21 cellular contexts compared by ENCODE assay signal in the genomic region with DNA sequence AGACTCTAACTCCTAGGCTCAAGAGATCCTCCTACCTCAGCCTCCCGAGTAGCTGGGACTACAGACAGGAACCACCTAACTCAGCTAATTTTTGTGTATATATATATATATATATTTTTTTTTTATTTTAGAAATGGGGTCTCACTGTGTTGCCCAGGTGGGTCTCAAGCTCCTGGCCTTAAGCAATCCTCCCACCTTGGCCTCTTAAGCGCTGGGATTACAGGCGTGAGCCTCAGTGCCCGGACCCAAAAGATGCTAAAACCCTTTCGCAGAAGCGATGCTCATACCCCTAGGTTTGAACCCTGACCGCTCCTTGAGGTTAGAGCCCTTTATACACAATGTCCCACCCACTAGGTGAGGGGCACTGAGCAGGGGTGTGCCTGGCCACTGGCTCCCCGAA. TPM values are rescaled to one million over a fixed set of nuclear protein-coding genes. Genes with fewer than 3 reads are reported as not detected.
A peak's percentile ranks its signal among the peaks of the same experiment; 100 is the strongest.
DNase-seq lines count a peak whose midpoint lies in the region; TF ChIP-seq lines count a peak whose summit lies in the region.
"Had no signal": no experiment of that assay in that cellular context is flagged by ENCODE, and none has a peak within 500 bp of the region (broad histone marks: within the 10 kb centered on the region; RNA-seq: fewer than 3 reads in every experiment).

No MANE protein-coding gene starts in this region.

- no peak overlapping the region for H2AFZ ChIP-seq in hepatocyte
- H2AFZ ChIP-seq: neural progenitor cell had no signal

- WGBS in HUES64, result 96% methylated on average over 7 of the region's 8 CpGs
- 82% methylated on average over 8 of the region's 8 CpGs for WGBS in hepatocyte (ENCODE audit: low lambda C conversion rate, missing lambda C conversion rate)
- 94 to 95% methylated on average over 8 of the region's 8 CpGs for WGBS in sigmoid colon, 2 donors

- no peak for TF ChIP-seq EP300 in sigmoid colon (IDR thresholded peaks at IDR 0.05)

- H3K4me3 ChIP-seq in HUES64 (ENCODE audit: low read length), result peak overlapping the region; percentile 44; the same call in 1 of the 2 replicates
- H3K4me3 ChIP-seq in hepatocyte, result no peak overlapping the region
- H3K4me3 ChIP-seq in effector memory CD4-positive, alpha-beta T cell (ENCODE audit: insufficient read depth, low read depth, low read length, poor library complexity, severe bottlenecking), result no peak overlapping the region
- H3K4me3 ChIP-seq in sigmoid colon, result no peak overlapping the region
- H3K4me3 ChIP-seq: ascending aorta, spleen had no signal

- H3K9me3 Mint-ChIP-seq in progenitor cell of endocrine pancreas (ENCODE audit: low read depth), result no peaks in the 10 kb centered on the region
- H3K9me3 Mint-ChIP-seq: activated CD4-positive, alpha-beta T cell treated with anti-CD3 and anti-CD28 coated beads, Interleukin-2, amount 10 ng/mL, durations not matched to agents 24 days and 14 days; neural progenitor cell had no signal

- peaks cover 13% of the 10 kb centered on the region for H3K36me3 ChIP-seq in HUES64 (ENCODE audit: insufficient read depth, low read length)
- H3K36me3 ChIP-seq in hepatocyte (replicated peaks; ENCODE audit: insufficient read depth, low read depth), result no peaks in the 10 kb centered on the region
- H3K36me3 ChIP-seq in effector memory CD4-positive, alpha-beta T cell (ENCODE audit: control insufficient read depth, insufficient read depth, low read length), result no peaks in the 10 kb centered on the region
- no peaks in the 10 kb centered on the region for H3K36me3 ChIP-seq in sigmoid colon
- H3K36me3 ChIP-seq: ascending aorta, neural progenitor cell, spleen had no signal

- H3K27me3 Mint-ChIP-seq in progenitor cell of endocrine pancreas, result no peaks in the 10 kb centered on the region
- H3K27me3 Mint-ChIP-seq: activated naive CD8-positive, alpha-beta T cell had no signal

- H3K9me3 ChIP-seq in HUES64 (ENCODE audit: insufficient read depth, low read depth, low read length) (no peaks in the 10 kb centered on the region), hepatocyte (ENCODE audit: low read depth) (no peaks in the 10 kb centered on the region), sigmoid colon (no peaks in the 10 kb centered on the region)
- no peaks in the 10 kb centered on the region for H3K9me3 ChIP-seq in effector memory CD4-positive, alpha-beta T cell (ENCODE audit: control insufficient read depth, low read length)
- H3K9me3 ChIP-seq: ascending aorta, spleen had no signal

- peak overlapping the region; percentile 83 for H3K4me2 ChIP-seq in hepatocyte

- H3K9me2 ChIP-seq in hepatocyte (replicated peaks; ENCODE audit: insufficient read depth), result no peaks in the 10 kb centered on the region

- TF ChIP-seq POLR2A in sigmoid colon (IDR thresholded peaks at IDR 0.05), result no peak

- H4K20me1 ChIP-seq in hepatocyte (ENCODE audit: insufficient read depth, poor library complexity, severe bottlenecking), result no peaks in the 10 kb centered on the region

- H3K27ac ChIP-seq in HUES64 (ENCODE audit: low read depth, low read length), result peak overlapping the region; percentile 98; the same call in 1 of the 2 replicates
- H3K27ac ChIP-seq in hepatocyte, result peak overlapping the region; percentile 97
- no peak overlapping the region for H3K27ac ChIP-seq in effector memory CD4-positive, alpha-beta T cell (ENCODE audit: insufficient read depth, low read length, poor library complexity, severe bottlenecking)
- H3K27ac ChIP-seq in sigmoid colon, result no peak overlapping the region
- H3K27ac ChIP-seq: ascending aorta, HL-60, neural progenitor cell had no signal

- peak overlapping the region; percentile 97 for H3K27ac Mint-ChIP-seq in progenitor cell of endocrine pancreas
- H3K27ac Mint-ChIP-seq: activated CD4-positive, alpha-beta T cell treated with anti-CD3 and anti-CD28 coated beads, Interleukin-2, amount 10 ng/mL, durations not matched to agents 24 days and 14 days; activated CD8-positive, alpha-beta memory T cell treated with anti-CD3 and anti-CD28 coated beads, Interleukin-2, amount 10 ng/mL, durations not matched to agents 7 days and 5 days; activated naive CD8-positive, alpha-beta T cell; CD14-positive monocyte; neural progenitor cell; T-helper 17 cell had no signal

- no peaks in the 10 kb centered on the region for H3K79me2 ChIP-seq in hepatocyte

- H3K9ac ChIP-seq in HUES64 (ENCODE audit: low read depth, low read length), result no peak overlapping the region
- H3K9ac ChIP-seq: neural progenitor cell had no signal

- H3K4me1 ChIP-seq in HUES64 (ENCODE audit: insufficient read depth, low read length), result peaks cover 56% of the 10 kb centered on the region
- H3K4me1 ChIP-seq in hepatocyte (ENCODE audit: insufficient read depth), result peaks cover 62% of the 10 kb centered on the region
- peaks cover 26% of the 10 kb centered on the region for H3K4me1 ChIP-seq in effector memory CD4-positive, alpha-beta T cell (ENCODE audit: control insufficient read depth, insufficient read depth, low read length, poor library complexity, severe bottlenecking)
- H3K4me1 ChIP-seq in sigmoid colon, result no peaks in the 10 kb centered on the region
- H3K4me1 ChIP-seq: ascending aorta had no signal

- intact Hi-C loops in sigmoid colon (cut with DNase I), result no loop called here

- peaks cover 70% of the 10 kb centered on the region for H3K4me1 Mint-ChIP-seq in progenitor cell of endocrine pancreas (ENCODE audit: low read depth)

- H3K27me3 ChIP-seq in HUES64 (ENCODE audit: insufficient read depth, low read length) (peaks cover 18% of the 10 kb centered on the region), hepatocyte (peaks cover 7% of the 10 kb centered on the region), sigmoid colon (peaks cover 24 to 87% (median 77%) of the 10 kb centered on the region in 3 donors)
- peaks cover 3% of the 10 kb centered on the region for H3K27me3 ChIP-seq in effector memory CD4-positive, alpha-beta T cell (replicated peaks; ENCODE audit: control insufficient read depth, insufficient read depth, low read length, poor library complexity, severe bottlenecking)

- H3K36me3 Mint-ChIP-seq in progenitor cell of endocrine pancreas (ENCODE audit: insufficient read depth), result peaks cover 8% of the 10 kb centered on the region
- H3K36me3 Mint-ChIP-seq: activated CD8-positive, alpha-beta memory T cell treated with anti-CD3 and anti-CD28 coated beads, Interleukin-2, amount 10 ng/mL, durations not matched to agents 7 days and 5 days; activated naive CD8-positive, alpha-beta T cell; neural progenitor cell had no signal

- DNase-seq in hepatocyte (ENCODE audit: low spot score) (no peak), progenitor cell of endocrine pancreas (ENCODE audit: low spot score, unreplicated experiment) (no peak), sigmoid colon (no peak), RPMI8226 (no peak)
- DNase-seq in effector memory CD4-positive, alpha-beta T cell, result no peak
- DNase-seq: activated CD4-positive, alpha-beta T cell treated with anti-CD3 and anti-CD28 coated beads, Interleukin-2, amount 10 ng/mL, durations not matched to agents 24 days and 14 days; activated CD8-positive, alpha-beta memory T cell treated with anti-CD3 and anti-CD28 coated beads, Interleukin-2, amount 10 ng/mL, durations not matched to agents 7 days and 5 days; foreskin fibroblast; GOT3; spleen; stimulated activated CD4-positive, alpha-beta T cell treated with anti-CD3 and anti-CD28 coated beads, Interleukin-4, amount 100 ng/mL, for 1 hour; stimulated activated naive CD4-positive, alpha-beta T cell treated with Interleukin-2 at 50 U/mL for 16 hours; T-helper 17 cell had no signal

- no peak overlapping the region for H3K4me3 Mint-ChIP-seq in progenitor cell of endocrine pancreas (ENCODE audit: low read depth)
- H3K4me3 Mint-ChIP-seq: activated CD4-positive, alpha-beta T cell treated with anti-CD3 and anti-CD28 coated beads, Interleukin-2, amount 10 ng/mL, durations not matched to agents 24 days and 14 days; activated CD8-positive, alpha-beta memory T cell treated with anti-CD3 and anti-CD28 coated beads, Interleukin-2, amount 10 ng/mL, durations not matched to agents 7 days and 5 days; activated naive CD8-positive, alpha-beta T cell; neural progenitor cell; T-helper 17 cell had no signal

- no peak for TF ChIP-seq CTCF in hepatocyte (IDR thresholded peaks at IDR 0.05; ENCODE audit: poor library complexity)
- no peak for TF ChIP-seq CTCF in progenitor cell of endocrine pancreas (IDR thresholded peaks at IDR 0.05; ENCODE audit: unreplicated experiment)
- TF ChIP-seq CTCF in sigmoid colon (IDR thresholded peaks at IDR 0.05), result no peak

RNA-seq across cellular contexts. Expression of a gene that starts 2.2 kb away (rescaled TPM):
- polyA plus RNA-seq in HUES64 (2013, experiment 1 of 2), result 0.25 TPM
- polyA plus RNA-seq in HUES64 (2013, experiment 2 of 2), result 0.44 TPM
- total RNA-seq in hepatocyte (2.0 and 3.5 TPM in 2 replicates), progenitor cell of endocrine pancreas (2.2 and 2.9 TPM in 2 replicates), sigmoid colon (not detected)
- polyA plus RNA-seq in hepatocyte (8.9 and 9.0 TPM in 2 replicates), sigmoid colon (under 1 TPM in 1 of 3 donors, not detected in 2; 0.28 TPM)
- total RNA-seq: activated CD4-positive, alpha-beta T cell treated with anti-CD3 and anti-CD28 coated beads, Interleukin-2, amount 10 ng/mL, durations not matched to agents 24 days and 14 days; ascending aorta; T-helper 17 cell had no signal
- polyA plus RNA-seq: CD14-positive monocyte had no signal

RNA-seq across cellular contexts. Expression of a gene that starts 7.5 kb away (rescaled TPM):
- polyA plus RNA-seq in HUES64 (2013, experiment 1 of 2), result 517 TPM
- polyA plus RNA-seq in HUES64 (2013, experiment 2 of 2), result 422 TPM
- total RNA-seq in hepatocyte (258 and 297 TPM in 2 replicates), progenitor cell of endocrine pancreas (563 and 578 TPM in 2 replicates), sigmoid colon (not detected)
- polyA plus RNA-seq in hepatocyte (568 and 574 TPM in 2 replicates), sigmoid colon (not detected)
- total RNA-seq: activated CD4-positive, alpha-beta T cell treated with anti-CD3 and anti-CD28 coated beads, Interleukin-2, amount 10 ng/mL, durations not matched to agents 24 days and 14 days; activated CD8-positive, alpha-beta memory T cell treated with anti-CD3 and anti-CD28 coated beads, Interleukin-2, amount 10 ng/mL, durations not matched to agents 7 days and 5 days; ascending aorta; MCF 10A; spleen; T-helper 17 cell had no signal
- polyA plus RNA-seq: CD14-positive monocyte, liver, spleen had no signal

RNA-seq across cellular contexts. Expression of a gene that starts 9.7 kb away (rescaled TPM):
- polyA plus RNA-seq in HUES64 (2013, experiment 1 of 2), result 63.8 TPM
- 60.7 TPM for polyA plus RNA-seq in HUES64 (2013, experiment 2 of 2)
- 126 and 127 TPM in 2 replicates for total RNA-seq in hepatocyte
- polyA plus RNA-seq in hepatocyte, result 385 and 452 TPM in 2 replicates
- total RNA-seq in progenitor cell of endocrine pancreas, result 44.3 and 57.4 TPM in 2 replicates
- 10 to 100 TPM in 3 of 4 donors, 1 to 10 TPM in 1; 6.1 to 78.2 (median 12.7) TPM for total RNA-seq in sigmoid colon
- polyA plus RNA-seq in sigmoid colon, result 10 to 100 TPM in 1 of 3 donors, 1 to 10 TPM in 2; 6.6 to 16.3 (median 7.9) TPM

RNA-seq across cellular contexts. Expression of a gene that starts 13.2 kb away (rescaled TPM):
- 64.6 TPM for polyA plus RNA-seq in HUES64 (2013, experiment 1 of 2)
- 74.2 TPM for polyA plus RNA-seq in HUES64 (2013, experiment 2 of 2)
- 19.7 and 35.7 TPM in 2 replicates for total RNA-seq in hepatocyte
- polyA plus RNA-seq in hepatocyte, result 158 and 201 TPM in 2 replicates
- 22.4 and 25.3 TPM in 2 replicates for total RNA-seq in progenitor cell of endocrine pancreas
- total RNA-seq in sigmoid colon, result 10 to 100 TPM; 23.1 to 77.3 (median 32.2) TPM
- 10 to 100 TPM; 52.9 to 82.5 (median 53.1) TPM for polyA plus RNA-seq in sigmoid colon

RNA-seq across cellular contexts. Expression of a gene that starts 13.3 kb away (rescaled TPM):
- polyA plus RNA-seq in HUES64 (2013, experiment 1 of 2), result 53.2 TPM
- 46.4 TPM for polyA plus RNA-seq in HUES64 (2013, experiment 2 of 2)
- 35.6 and 41.2 TPM in 2 replicates for total RNA-seq in hepatocyte
- 79.4 and 86.2 TPM in 2 replicates for polyA plus RNA-seq in hepatocyte
- total RNA-seq in progenitor cell of endocrine pancreas, result 44.1 and 47.4 TPM in 2 replicates
- total RNA-seq in sigmoid colon, result 10 to 100 TPM in 3 of 4 donors, 1 to 10 TPM in 1; 8.6 to 15.8 (median 13.4) TPM
- 10 to 100 TPM; 16.8 to 35.8 (median 18.5) TPM for polyA plus RNA-seq in sigmoid colon

Comparison
In these comparisons a context has a peak if more than half of its experiments do, and no peak if none do; other contexts are left out.
1. H3K27ac ChIP-seq: peak in HUES64 (single experiment) and hepatocyte (single experiment); none in effector memory CD4-positive, alpha-beta T cell (single experiment) and sigmoid colon (0 of 4).
2. RNA of a gene that starts 7.5 kb away (total RNA-seq): 563 to 578 TPM in progenitor cell of endocrine pancreas and 258 to 297 TPM in hepatocyte; not detected in sigmoid colon; every median in the first group is over 100 times any median in the second.